ENCODE assay signal across 8 cellular contexts in the genomic region with DNA sequence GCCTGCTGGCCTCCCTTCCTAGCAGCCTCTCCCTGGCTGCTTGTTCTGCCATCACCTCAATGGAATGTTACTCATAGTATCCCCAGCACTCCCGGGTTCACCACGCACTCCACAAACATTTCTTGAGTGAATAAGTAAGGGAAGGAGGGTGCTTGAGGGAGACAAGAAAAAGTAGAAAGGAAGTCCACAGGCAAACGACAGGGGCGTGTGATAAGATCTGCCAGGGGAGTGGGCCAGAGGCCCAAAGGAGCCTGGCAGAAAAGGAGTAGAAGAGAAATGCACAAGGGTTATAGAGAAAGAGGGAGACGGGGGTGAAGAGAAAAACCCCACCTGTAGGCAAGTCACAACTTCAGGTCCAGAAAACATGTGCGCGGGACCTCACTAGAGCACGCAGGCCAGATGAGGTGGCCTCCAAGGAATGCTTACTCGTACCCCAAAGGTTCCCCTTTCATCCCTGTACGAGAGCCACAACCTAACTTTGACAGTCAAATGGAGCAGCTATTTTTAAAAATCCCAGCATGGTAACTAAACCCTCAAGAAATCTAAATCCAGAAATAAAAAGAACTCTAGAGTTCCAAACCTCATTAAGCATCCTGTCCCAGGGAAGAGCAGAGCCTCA. TPM values are rescaled to one million over a fixed set of nuclear protein-coding genes. Genes with fewer than 3 reads are reported as not detected.
A peak's percentile ranks its signal among the peaks of the same experiment; 100 is the strongest.
DNase-seq lines count a peak whose midpoint lies in the region; ATAC-seq and TF ChIP-seq lines count a peak whose summit lies in the region.

No MANE protein-coding gene starts in this region.

- DNase-seq in GM04504 (ENCODE audit: low read depth) (peak; percentile 67), amniotic stem cell (lab: John Stamatoyannopoulos, UW) (peak; percentile 53), heart left ventricle (no peak), ureter (ENCODE audit: low spot score) (no peak), NCI-H748 treated with DMSO at 0.1 percent for 48 hours (lab: John Stamatoyannopoulos, UW) (no peak), NCI-H1694 treated with DMSO at 0.1 percent for 48 hours (lab: John Stamatoyannopoulos, UW) (no peak)

- TF ChIP-seq POLR2A in heart left ventricle (IDR thresholded peaks at IDR 0.05): no peak

- no peak for TF ChIP-seq CTCF in heart left ventricle (IDR thresholded peaks at IDR 0.05)

- H3K4me3 ChIP-seq in heart left ventricle: no peak overlapping the region
- no peak overlapping the region for H3K4me3 ChIP-seq in skin epidermis

- H3K27ac ChIP-seq in heart left ventricle (peak overlapping the region in 11 of 12 donors; percentile 25 to 90 (median 53)), skin epidermis (peak overlapping the region in 18 of 21 experiments; percentile 18 to 78 (median 61))

- ATAC-seq in heart left ventricle (peak in 3 of 4 donors; percentile 44 to 60 (median 52)), HG03045 (IDR thresholded peaks at IDR 0.05; ENCODE audit: unreplicated experiment) (no peak)

- H3K9me3 ChIP-seq in heart left ventricle: no peaks in the 10 kb centered on the region

- intact Hi-C loops in heart left ventricle (cut with DNase I): no loop called here

- H3K36me3 ChIP-seq in heart left ventricle: peaks cover 0 to 12% (median 4%) of the 10 kb centered on the region in 9 donors

- no peaks in the 10 kb centered on the region for H3K27me3 ChIP-seq in heart left ventricle

- WGBS in heart left ventricle, 4 donors: 55 to 59% (median 58%) methylated on average over 10 of the region's 10 CpGs

- peaks cover 8 to 100% (median 67%) of the 10 kb centered on the region in 12 donors for H3K4me1 ChIP-seq in heart left ventricle

RNA-seq across cellular contexts. Expression of gene ZDHHC7, which starts 6.6 kb away (rescaled TPM):
- total RNA-seq in heart left ventricle: 10 to 100 TPM; 32.9 to 66.7 (median 44.7) TPM
- polyA plus RNA-seq in heart left ventricle: 10 to 100 TPM; 12.0 to 29.7 TPM
- total RNA-seq in ureter: 50.5 TPM

RNA-seq across cellular contexts. Expression of gene KIAA0513, which starts 22.9 kb away (rescaled TPM):
- total RNA-seq in heart left ventricle: 10 to 100 TPM in 4 of 9 donors, 1 to 10 TPM in 5; 4.8 to 14.0 (median 10.0) TPM
- 1 to 10 TPM; 4.5 to 6.7 TPM for polyA plus RNA-seq in heart left ventricle
- 16.1 TPM for total RNA-seq in ureter

Comparison
In these comparisons a context has a peak if more than half of its experiments do, and no peak if none do; other contexts are left out.
1. DNase-seq: peak in GM04504 (single experiment) and amniotic stem cell (single experiment); none in heart left ventricle (0 of 5), ureter (single experiment), NCI-H748 treated with DMSO at 0.1 percent for 48 hours (single experiment) and NCI-H1694 treated with DMSO at 0.1 percent for 48 hours (single experiment).